10 cellular contexts compared by ENCODE assay signal in genomic region chr3:119582178-119582577, GRCh38. TPM values are rescaled to one million over a fixed set of nuclear protein-coding genes. Genes with fewer than 3 reads are reported as not detected.
A peak's percentile ranks its signal among the peaks of the same experiment; 100 is the strongest.
DNase-seq lines count a peak whose midpoint lies in the region; ATAC-seq and TF ChIP-seq lines count a peak whose summit lies in the region.
"Had no signal": no experiment of that assay in that cellular context is flagged by ENCODE, and none has a peak within 500 bp of the region (broad histone marks: within the 10 kb centered on the region; RNA-seq: fewer than 3 reads in every experiment).

No MANE protein-coding gene starts in this region.

- peak; percentile 24 for ATAC-seq in GM19025 (IDR thresholded peaks at IDR 0.05; ENCODE audit: low read depth, unreplicated experiment)
- no peak for ATAC-seq in GM18858 (IDR thresholded peaks at IDR 0.05; ENCODE audit: unreplicated experiment)
- ATAC-seq in GM21515 (IDR thresholded peaks at IDR 0.05; ENCODE audit: unreplicated experiment) = no peak
- ATAC-seq: PC-3 had no signal

- H3K9me3 ChIP-seq in right atrium auricular region = no peaks in the 10 kb centered on the region

- DNase-seq in ELR (ENCODE audit: low read depth) (peak; percentile 40), HK-2 (ENCODE audit: unreplicated experiment) (peak; percentile 60), glomerular visceral epithelial cell (ENCODE audit: extremely low spot score) (peak; percentile 72), right atrium auricular region (ENCODE audit: low spot score) (no peak), iPS-NIHi7 (ENCODE audit: extremely low spot score) (no peak)
- DNase-seq: PC-3 had no signal

- H3K27me3 ChIP-seq in right atrium auricular region = no peaks in the 10 kb centered on the region

- H3K36me3 ChIP-seq in right atrium auricular region = peaks cover 3% of the 10 kb centered on the region

- no peak for TF ChIP-seq CTCF in right atrium auricular region (IDR thresholded peaks at IDR 0.05)

- no peak overlapping the region for H3K4me3 ChIP-seq in right atrium auricular region

- H3K27ac ChIP-seq in right atrium auricular region = no peak overlapping the region

- peaks cover 0 to 18% of the 10 kb centered on the region in 2 donors for H3K4me1 ChIP-seq in right atrium auricular region

RNA-seq across cellular contexts. Expression of gene ADPRH, which starts 2.9 kb away (rescaled TPM):
- 1 to 10 TPM; 7.5 to 9.7 TPM for total RNA-seq in right atrium auricular region

RNA-seq across cellular contexts. Expression of gene PLA1A, which starts 15.5 kb away (rescaled TPM):
- total RNA-seq in right atrium auricular region = 10 to 100 TPM in 1 of 2 donors, 1 to 10 TPM in 1; 6.7 to 11.6 TPM

RNA-seq across cellular contexts. Expression of gene CD80, which starts 22.8 kb away (rescaled TPM):
- total RNA-seq in right atrium auricular region = under 1 TPM; 0.20 to 0.67 TPM
- total RNA-seq: osteocyte, PC-3 had no signal

Comparison
In these comparisons a context has a peak if more than half of its experiments do, and no peak if none do; other contexts are left out.
1. DNase-seq: peak in ELR (single experiment), HK-2 (single experiment) and glomerular visceral epithelial cell (single experiment); none in right atrium auricular region (single experiment) and iPS-NIHi7 (single experiment).